ENCODE assay signal across 21 cellular contexts in genomic region chr11:82680252-82680651, GRCh38. TPM values are rescaled to one million over a fixed set of nuclear protein-coding genes. Genes with fewer than 3 reads are reported as not detected.
DNase-seq lines count a peak whose midpoint lies in the region; ATAC-seq and TF ChIP-seq lines count a peak whose summit lies in the region.
"Had no signal": no experiment of that assay in that cellular context is flagged by ENCODE, and none has a peak within 500 bp of the region (broad histone marks: within the 10 kb centered on the region; RNA-seq: fewer than 3 reads in every experiment).

No MANE protein-coding gene starts in this region.

- TF ChIP-seq POLR2A in gastrocnemius medialis (IDR thresholded peaks at IDR 0.05): no peak

- H4K8ac ChIP-seq in mesendoderm (ENCODE audit: low read depth, low read length): no peak overlapping the region

- H3K4me2 ChIP-seq in mesendoderm (ENCODE audit: low read length): no peak overlapping the region

- ATAC-seq in activated CD4-positive, alpha-beta T cell treated with anti-CD3 and anti-CD28 coated beads for 36 hours: no peak
- ATAC-seq in gastrocnemius medialis: no peak
- ATAC-seq: natural killer cell; sciatic nerve; stimulated activated memory B cell treated with anti-CD40 and anti-IgM and Interleukin-4, amounts not matched to agents 10 μg/mL and 1 μg/mL and 100 μg/mL, for 72 hours had no signal

- DNase-seq in EL: peak; percentile 1
- peak; percentile 78 for DNase-seq in LNCaP clone FGC (ENCODE audit: low read depth)
- DNase-seq in RPMI7951 (ENCODE audit: low read depth): peak; percentile 55
- DNase-seq in mesendoderm: peak; percentile 65
- DNase-seq in activated CD4-positive, alpha-beta T cell treated with anti-CD3 and anti-CD28 coated beads for 36 hours: no peak
- DNase-seq in SW480 (ENCODE audit: low spot score): no peak
- no peak for DNase-seq in gastrocnemius medialis
- DNase-seq in activated CD4-positive, alpha-beta memory T cell treated with anti-CD3 and anti-CD28 coated beads for 36 hours: no peak
- DNase-seq: activated naive CD4-positive, alpha-beta T cell treated with anti-CD3 and anti-CD28 coated beads for 36 hours; activated T-cell treated with anti-CD3 and anti-CD28 coated beads, Interleukin-2, amount 50 U/mL, for 24 hours; effector CD8-positive, alpha-beta T cell; natural killer cell; NCI-H146; NCI-H2227 treated with DMSO at 0.1 percent for 48 hours; NCI-H774; ovary had no signal

- no peaks in the 10 kb centered on the region for H3K27me3 ChIP-seq in mesendoderm (ENCODE audit: insufficient read depth, low read length, poor library complexity)
- H3K27me3 ChIP-seq in gastrocnemius medialis: no peaks in the 10 kb centered on the region
- H3K27me3 ChIP-seq: ascending aorta, ovary had no signal

- H3K9me3 ChIP-seq in gastrocnemius medialis: no peaks in the 10 kb centered on the region
- H3K9me3 ChIP-seq: ascending aorta, thoracic aorta had no signal

- H3K36me3 Mint-ChIP-seq in activated CD4-positive, alpha-beta T cell treated with anti-CD3 and anti-CD28 coated beads for 36 hours (ENCODE audit: low read depth): no peaks in the 10 kb centered on the region
- no peaks in the 10 kb centered on the region for H3K36me3 Mint-ChIP-seq in activated CD4-positive, alpha-beta memory T cell treated with anti-CD3 and anti-CD28 coated beads for 36 hours
- H3K36me3 Mint-ChIP-seq: natural killer cell; stimulated activated memory B cell treated with anti-CD40 and anti-IgM and Interleukin-4, amounts not matched to agents 10 μg/mL and 1 μg/mL and 100 μg/mL, for 72 hours had no signal

- H3K9me3 Mint-ChIP-seq in activated CD4-positive, alpha-beta T cell treated with anti-CD3 and anti-CD28 coated beads for 36 hours (ENCODE audit: low read depth): no peaks in the 10 kb centered on the region
- H3K9me3 Mint-ChIP-seq in activated CD4-positive, alpha-beta memory T cell treated with anti-CD3 and anti-CD28 coated beads for 36 hours: peaks cover 14% of the 10 kb centered on the region
- H3K9me3 Mint-ChIP-seq: activated T-cell treated with anti-CD3 and anti-CD28 coated beads, Interleukin-2, amount 50 U/mL, for 24 hours; natural killer cell had no signal

- no peak overlapping the region for H3K18ac ChIP-seq in mesendoderm (ENCODE audit: low read length)

- no peak overlapping the region for H3K23ac ChIP-seq in mesendoderm (ENCODE audit: low read length)

- no peaks in the 10 kb centered on the region for H3K79me1 ChIP-seq in mesendoderm (ENCODE audit: low read length)

- no peak overlapping the region for H3K9ac ChIP-seq in mesendoderm (ENCODE audit: low read length)

- no peak overlapping the region for H2BK120ac ChIP-seq in mesendoderm (ENCODE audit: low read depth, low read length)

- intact Hi-C loops in activated CD4-positive, alpha-beta T cell treated with anti-CD3 and anti-CD28 coated beads for 36 hours (cut with DNase I, micrococcal nuclease): loop anchor here in 1 of 2 experiments (5.0 kb wide), 2 partner anchors 1038 to 1142 kb away; no protein-coding TSS in a partner anchor
- intact Hi-C loops in gastrocnemius medialis (cut with DNase I; ENCODE audit: low total_unique reads): loop anchor here (10.0 kb wide), 1 partner anchor 185 kb away; no protein-coding TSS in a partner anchor
- intact Hi-C loops in activated CD4-positive, alpha-beta memory T cell treated with anti-CD3 and anti-CD28 coated beads for 36 hours (cut with micrococcal nuclease): no loop called here

- no peak overlapping the region for H4K5ac ChIP-seq in mesendoderm (ENCODE audit: low read length)

- no peaks in the 10 kb centered on the region for H3K79me2 ChIP-seq in mesendoderm (ENCODE audit: control insufficient read depth, insufficient read depth, low read length)

- CTCF ChIA-PET in activated CD4-positive, alpha-beta T cell treated with anti-CD3 and anti-CD28 coated beads for 36 hours (lab: Charles Lee): interaction anchor here (0.7 to 2.6 kb wide), 8 partner anchors 10 to 1050 kb away, joined by 3 to 16 read pairs (median 3); partner anchors contain the start of gene FAM181B
- CTCF ChIA-PET in activated CD4-positive, alpha-beta memory T cell treated with anti-CD3 and anti-CD28 coated beads for 36 hours (lab: Charles Lee): interaction anchor here (1.2 to 1.9 kb wide), 2 partner anchors 16 to 21 kb away, joined by 7 read pairs; no protein-coding TSS in a partner anchor

- H2AK5ac ChIP-seq in mesendoderm (ENCODE audit: low read length): no peak overlapping the region

- H2BK15ac ChIP-seq in mesendoderm (replicated peaks; ENCODE audit: low read depth): no peak overlapping the region

- peaks cover 21% of the 10 kb centered on the region for H3K27me3 Mint-ChIP-seq in activated CD4-positive, alpha-beta T cell treated with anti-CD3 and anti-CD28 coated beads for 36 hours
- H3K27me3 Mint-ChIP-seq in activated CD4-positive, alpha-beta memory T cell treated with anti-CD3 and anti-CD28 coated beads for 36 hours: peaks cover 14% of the 10 kb centered on the region

- H3K36me3 ChIP-seq in mesendoderm (ENCODE audit: control insufficient read depth, insufficient read depth, low read length) (no peaks in the 10 kb centered on the region), gastrocnemius medialis (no peaks in the 10 kb centered on the region)
- H3K36me3 ChIP-seq: ascending aorta, ovary, thoracic aorta had no signal

- H3K4me3 ChIP-seq in LNCaP clone FGC (ENCODE audit: low read depth, low read length) (no peak overlapping the region), mesendoderm (ENCODE audit: low read length) (no peak overlapping the region), gastrocnemius medialis (no peak overlapping the region)
- H3K4me3 ChIP-seq: ascending aorta, ovary, thoracic aorta had no signal

- no peak overlapping the region for H3K27ac Mint-ChIP-seq in activated CD4-positive, alpha-beta T cell treated with anti-CD3 and anti-CD28 coated beads for 36 hours
- H3K27ac Mint-ChIP-seq in activated CD4-positive, alpha-beta memory T cell treated with anti-CD3 and anti-CD28 coated beads for 36 hours: no peak overlapping the region
- H3K27ac Mint-ChIP-seq: activated naive CD4-positive, alpha-beta T cell treated with anti-CD3 and anti-CD28 coated beads for 36 hours; activated T-cell treated with anti-CD3 and anti-CD28 coated beads, Interleukin-2, amount 50 U/mL, for 24 hours; natural killer cell; stimulated activated memory B cell treated with anti-CD40 and anti-IgM and Interleukin-4, amounts not matched to agents 10 μg/mL and 1 μg/mL and 100 μg/mL, for 72 hours had no signal

- H3K4me3 Mint-ChIP-seq in activated CD4-positive, alpha-beta T cell treated with anti-CD3 and anti-CD28 coated beads for 36 hours: no peak overlapping the region
- H3K4me3 Mint-ChIP-seq in activated CD4-positive, alpha-beta memory T cell treated with anti-CD3 and anti-CD28 coated beads for 36 hours: no peak overlapping the region
- H3K4me3 Mint-ChIP-seq: activated naive CD4-positive, alpha-beta T cell treated with anti-CD3 and anti-CD28 coated beads for 36 hours; activated T-cell treated with anti-CD3 and anti-CD28 coated beads, Interleukin-2, amount 50 U/mL, for 24 hours; natural killer cell; stimulated activated memory B cell treated with anti-CD40 and anti-IgM and Interleukin-4, amounts not matched to agents 10 μg/mL and 1 μg/mL and 100 μg/mL, for 72 hours had no signal

- H3K4me1 Mint-ChIP-seq in activated CD4-positive, alpha-beta T cell treated with anti-CD3 and anti-CD28 coated beads for 36 hours: peaks cover 3% of the 10 kb centered on the region
- no peaks in the 10 kb centered on the region for H3K4me1 Mint-ChIP-seq in activated CD4-positive, alpha-beta memory T cell treated with anti-CD3 and anti-CD28 coated beads for 36 hours (ENCODE audit: low read depth)
- H3K4me1 Mint-ChIP-seq: stimulated activated memory B cell treated with anti-CD40 and anti-IgM and Interleukin-4, amounts not matched to agents 10 μg/mL and 1 μg/mL and 100 μg/mL, for 72 hours had no signal

- WGBS in mesendoderm (ENCODE audit: extremely low coverage, insufficient coverage, low lambda C conversion rate): no CpG with 5 or more reads among the region's 1 CpG

- POLR2A ChIA-PET in activated CD4-positive, alpha-beta T cell treated with anti-CD3 and anti-CD28 coated beads for 36 hours (lab: Charles Lee): no interaction called here
- POLR2A ChIA-PET in activated CD4-positive, alpha-beta memory T cell treated with anti-CD3 and anti-CD28 coated beads for 36 hours (lab: Charles Lee): no interaction called here

- no peak overlapping the region for H3K56ac ChIP-seq in mesendoderm (ENCODE audit: low read length)

- TF ChIP-seq CTCF in LNCaP clone FGC (IDR thresholded peaks at IDR 0.05; ENCODE audit: control insufficient read depth, extremely low read depth, insufficient read depth): no peak
- no peak for TF ChIP-seq CTCF in gastrocnemius medialis (IDR thresholded peaks at IDR 0.05 in 4 of 5, conservative IDR thresholded peaks at IDR 0.05 in 1 of 5)

- in situ Hi-C loops in gastrocnemius medialis (cut with MboI; ENCODE audit: low sequenced_read_pairs in 4 of 4): loop anchor here in 1 of 4 donors (25.0 kb wide), 1 partner anchor 1043 kb away; no protein-coding TSS in a partner anchor

- H3K27ac ChIP-seq in mesendoderm (ENCODE audit: low read depth, low read length) (no peak overlapping the region), gastrocnemius medialis (no peak overlapping the region)
- H3K27ac ChIP-seq: ascending aorta, ovary, thoracic aorta had no signal

- H2BK5ac ChIP-seq in mesendoderm (ENCODE audit: low read length): no peak overlapping the region

- H3K4me1 ChIP-seq in mesendoderm (ENCODE audit: control insufficient read depth, low read depth, low read length) (no peaks in the 10 kb centered on the region), gastrocnemius medialis (no peaks in the 10 kb centered on the region)
- H3K4me1 ChIP-seq: ascending aorta had no signal

- no peak overlapping the region for H3K4ac ChIP-seq in mesendoderm (ENCODE audit: low read depth, low read length)

RNA-seq across cellular contexts. Expression of gene FAM181B, which starts 53.4 kb away (rescaled TPM):
- total RNA-seq in RPMI7951 (2014; rRNA removed; shearing (Covaris generic)): not detected in 2 replicates
- 0.44 TPM for polyA plus RNA-seq in mesendoderm (2013, experiment 1 of 2)
- polyA plus RNA-seq in mesendoderm (2013, experiment 2 of 2): 0.48 TPM
- not detected for total RNA-seq in activated CD4-positive, alpha-beta T cell treated with anti-CD3 and anti-CD28 coated beads for 36 hours
- total RNA-seq in gastrocnemius medialis: under 1 TPM in 2 of 4 donors, not detected in 2; 0.07 to 0.11 TPM
- total RNA-seq in activated CD4-positive, alpha-beta memory T cell treated with anti-CD3 and anti-CD28 coated beads for 36 hours: under 1 TPM in 1 of 2 experiments, not detected in 1; 0.05 TPM
- total RNA-seq: activated naive CD4-positive, alpha-beta T cell treated with anti-CD3 and anti-CD28 coated beads for 36 hours; ascending aorta; natural killer cell had no signal
- polyA plus RNA-seq: AG04450 had no signal

Comparison
In these comparisons a context has a peak if more than half of its experiments do, and no peak if none do; other contexts are left out.
1. DNase-seq: peak in EL (single experiment), LNCaP clone FGC (single experiment), RPMI7951 (single experiment) and mesendoderm (single experiment); none in activated CD4-positive, alpha-beta T cell treated with anti-CD3 and anti-CD28 coated beads for 36 hours (single experiment), SW480 (single experiment), gastrocnemius medialis (0 of 2) and activated CD4-positive, alpha-beta memory T cell treated with anti-CD3 and anti-CD28 coated beads for 36 hours (single experiment).